In the genomic region with DNA sequence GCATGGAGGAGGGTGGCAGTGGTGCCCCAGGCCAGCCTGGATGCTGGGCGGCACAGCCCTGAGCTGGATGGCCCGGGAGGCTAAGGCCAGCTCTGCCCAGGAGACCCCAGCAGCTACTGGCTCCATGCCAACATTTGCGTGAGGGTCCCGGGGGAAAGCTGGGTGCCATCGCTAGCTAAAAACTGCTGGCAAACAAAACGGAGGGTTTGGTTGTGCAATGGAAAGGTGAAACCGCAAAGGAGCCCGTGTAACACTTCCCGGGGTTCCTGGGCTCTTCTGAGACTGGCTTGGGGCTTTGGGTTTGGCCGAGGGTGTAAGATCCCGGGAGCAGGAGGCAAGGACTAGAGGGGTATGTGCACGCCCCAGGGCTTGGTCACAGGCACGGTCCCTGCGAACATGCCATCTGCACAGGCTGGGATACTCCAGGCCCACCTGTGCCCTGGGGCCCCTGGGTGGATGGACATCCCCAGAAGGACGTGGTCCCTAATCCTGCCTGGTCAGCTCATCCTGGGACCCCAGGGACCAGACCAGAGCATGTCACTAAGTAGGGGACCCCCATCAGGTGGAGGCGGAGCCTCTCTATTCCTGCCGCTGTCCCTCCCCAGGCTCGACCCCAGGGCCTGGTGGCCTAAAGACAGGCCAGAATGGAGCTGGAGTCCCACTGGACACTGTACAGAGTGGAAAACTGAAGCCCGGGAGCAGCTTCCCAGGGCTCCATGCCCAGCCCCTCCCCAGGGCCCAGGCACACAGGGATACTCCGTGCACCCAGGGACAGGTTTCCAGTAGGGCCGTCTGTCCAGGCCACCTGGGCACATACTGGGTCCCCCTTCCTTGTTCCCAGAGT, we compare ENCODE assay signal across 15 cellular contexts. TPM values are rescaled to one million over a fixed set of nuclear protein-coding genes. Genes with fewer than 3 reads are reported as not detected.
DNase-seq lines count a peak whose midpoint lies in the region; ATAC-seq and TF ChIP-seq lines count a peak whose summit lies in the region.
"Had no signal": no experiment of that assay in that cellular context is flagged by ENCODE, and none has a peak within 500 bp of the region (broad histone marks: within the 10 kb centered on the region; RNA-seq: fewer than 3 reads in every experiment).

No MANE protein-coding gene starts in this region.

- no peak for ATAC-seq in right cardiac atrium
- ATAC-seq in upper lobe of right lung: no peak
- ATAC-seq: CD8-positive, alpha-beta T cell had no signal

- H3K14ac ChIP-seq in neuronal stem cell (ENCODE audit: low read length): no peak overlapping the region

- no peak overlapping the region for H3K4ac ChIP-seq in neuronal stem cell (ENCODE audit: low read length)

- H4K91ac ChIP-seq in neuronal stem cell (ENCODE audit: low read depth, low read length, poor library complexity): no peak overlapping the region

- H3K4me2 ChIP-seq in neuronal stem cell (ENCODE audit: insufficient read depth, low read length, poor library complexity, severe bottlenecking): no peak overlapping the region

- TF ChIP-seq CTCF in left ventricle myocardium inferior (IDR thresholded peaks at IDR 0.05; ENCODE audit: borderline replicate concordance) (no peak), upper lobe of right lung (IDR thresholded peaks at IDR 0.05) (no peak), GM10266 (IDR thresholded peaks at IDR 0.05; ENCODE audit: control insufficient read depth, insufficient read depth, low read depth, missing control alignments) (no peak)

- H3K79me1 ChIP-seq in neuronal stem cell (ENCODE audit: low read depth, low read length): peaks cover 2% of the 10 kb centered on the region

- no peak overlapping the region for H4K8ac ChIP-seq in neuronal stem cell (ENCODE audit: low read depth, low read length)

- peak overlapping the region; percentile 33 for H3K18ac ChIP-seq in neuronal stem cell (ENCODE audit: low read length)

- peak overlapping the region; percentile 51 for H3K27ac ChIP-seq in left ventricle myocardium inferior (replicated peaks)
- H3K27ac ChIP-seq in right cardiac atrium (ENCODE audit: low read length): no peak overlapping the region
- peak overlapping the region; percentile 94 for H3K27ac ChIP-seq in SJSA1
- no peak overlapping the region for H3K27ac ChIP-seq in neuronal stem cell (replicated peaks; ENCODE audit: low read length)
- no peak overlapping the region for H3K27ac ChIP-seq in upper lobe of right lung
- H3K27ac ChIP-seq: SJCRH30 had no signal

- H3K4me3 ChIP-seq in left ventricle myocardium inferior (no peak overlapping the region), right cardiac atrium (ENCODE audit: low read length) (no peak overlapping the region), SJSA1 (peak overlapping the region; percentile 21; the same call in 1 of the 2 replicates), neuronal stem cell (ENCODE audit: low read length in 2 of 2) (no peak overlapping the region), upper lobe of right lung (no peak overlapping the region)
- H3K4me3 ChIP-seq: SJCRH30 had no signal

- no peak overlapping the region for H2AFZ ChIP-seq in neuronal stem cell (ENCODE audit: low read length)

- H3K9me3 ChIP-seq in left ventricle myocardium inferior (replicated peaks) (no peaks in the 10 kb centered on the region), right cardiac atrium (ENCODE audit: control insufficient read depth, low read length) (no peaks in the 10 kb centered on the region), SJSA1 (replicated peaks) (peaks cover 12% of the 10 kb centered on the region), neuronal stem cell (replicated peaks in 1 of 2; ENCODE audit: control insufficient read depth in 2 of 2, insufficient read depth in 1 of 2, low read depth in 1 of 2, low read length in 2 of 2) (peaks cover 0 to 4% of the 10 kb centered on the region in 2 donors), upper lobe of right lung (no peaks in the 10 kb centered on the region)
- H3K9me3 ChIP-seq: SJCRH30 had no signal

- no peak overlapping the region for H2BK12ac ChIP-seq in neuronal stem cell (ENCODE audit: low read length)

- WGBS in right cardiac atrium: 85% methylated on average over 21 of the region's 21 CpGs
- WGBS in neuronal stem cell (ENCODE audit: extremely low coverage in 2 of 2, insufficient read length in 2 of 2, insufficient replicate concordance in 1 of 2), 2 donors: no CpG with 5 or more reads among the region's 21 CpGs

- DNase-seq in left ventricle myocardium inferior (no peak), right cardiac atrium (no peak), SJSA1 (ENCODE audit: low read depth in 1 of 2, low spot score in 2 of 2) (no peak), neuronal stem cell (ENCODE audit: low spot score) (no peak), upper lobe of right lung (peak; percentile 59), SW 1271 (lab: John Stamatoyannopoulos, UW) (no peak), GM10266 (ENCODE audit: extremely low spot score) (no peak)
- DNase-seq: AML-193; CD8-positive, alpha-beta T cell; DMS79 treated with DMSO at 0.1 percent for 48 hours; MM.1S; NCI-H1105 treated with DMSO at 0.1 percent for 48 hours; NCI-H187 treated with DMSO at 0.1 percent for 48 hours; NCI-H510A had no signal

- peaks cover 60% of the 10 kb centered on the region for H3K4me1 ChIP-seq in left ventricle myocardium inferior
- H3K4me1 ChIP-seq in right cardiac atrium (ENCODE audit: control insufficient read depth, insufficient read depth, low read length): peaks cover 14% of the 10 kb centered on the region
- peaks cover 78% of the 10 kb centered on the region for H3K4me1 ChIP-seq in SJSA1 (replicated peaks)
- H3K4me1 ChIP-seq in neuronal stem cell (ENCODE audit: control insufficient read depth in 2 of 2, insufficient read depth in 1 of 2, low read depth in 1 of 2, low read length in 2 of 2): peaks cover 9 to 13% of the 10 kb centered on the region in 2 donors
- peaks cover 20% of the 10 kb centered on the region for H3K4me1 ChIP-seq in upper lobe of right lung

- H3K9ac ChIP-seq in neuronal stem cell (ENCODE audit: low read depth, low read length, poor library complexity): no peak overlapping the region

- no peaks in the 10 kb centered on the region for H3K36me3 ChIP-seq in left ventricle myocardium inferior
- H3K36me3 ChIP-seq in SJSA1: peaks cover 25% of the 10 kb centered on the region
- H3K36me3 ChIP-seq in neuronal stem cell (replicated peaks in 1 of 2; ENCODE audit: control insufficient read depth in 2 of 2, insufficient read depth in 2 of 2, low read length in 2 of 2): no peaks in the 10 kb centered on the region
- no peaks in the 10 kb centered on the region for H3K36me3 ChIP-seq in upper lobe of right lung
- H3K36me3 ChIP-seq: SJCRH30 had no signal

- H2BK5ac ChIP-seq in neuronal stem cell (ENCODE audit: low read length): no peak overlapping the region

- H3K23ac ChIP-seq in neuronal stem cell (ENCODE audit: low read depth, low read length, poor library complexity): no peak overlapping the region

- peak overlapping the region; percentile 54 for H2AK5ac ChIP-seq in neuronal stem cell (ENCODE audit: low read depth, low read length)

- no peak overlapping the region for H2BK15ac ChIP-seq in neuronal stem cell (ENCODE audit: low read length)

- no peak overlapping the region for H2BK120ac ChIP-seq in neuronal stem cell (ENCODE audit: low read depth, low read length)

- H3K27me3 ChIP-seq in left ventricle myocardium inferior (ENCODE audit: low read depth): no peaks in the 10 kb centered on the region
- H3K27me3 ChIP-seq in right cardiac atrium (ENCODE audit: control insufficient read depth, insufficient read depth): no peaks in the 10 kb centered on the region
- no peaks in the 10 kb centered on the region for H3K27me3 ChIP-seq in SJSA1 (replicated peaks)
- H3K27me3 ChIP-seq in neuronal stem cell (ENCODE audit: control insufficient read depth in 3 of 3, insufficient read depth in 3 of 3, low read depth in 1 of 3, low read length in 3 of 3): peaks cover 0 to 16% (median 0%) of the 10 kb centered on the region in 3 experiments
- H3K27me3 ChIP-seq in upper lobe of right lung: no peaks in the 10 kb centered on the region
- H3K27me3 ChIP-seq: SJCRH30 had no signal

- intact Hi-C loops in left ventricle myocardium inferior (cut with micrococcal nuclease) (no loop called here), right cardiac atrium (cut with DNase I) (loop anchor here in 1 of 4 donors (5.0 kb wide), 1 partner anchor 43 kb away; a partner anchor contains a TSS), upper lobe of right lung (cut with DNase I) (no loop called here)

RNA-seq across cellular contexts. Expression of a gene that starts 44.6 kb away (rescaled TPM):
- 75.0 TPM for total RNA-seq in left ventricle myocardium inferior
- 10 to 100 TPM; 34.6 to 94.1 (median 47.0) TPM for total RNA-seq in right cardiac atrium
- 66.3 TPM for polyA plus RNA-seq in right cardiac atrium
- 29.7 and 31.5 TPM in 2 replicates for total RNA-seq in SJSA1 (2014; rRNA removed; shearing (Covaris generic))
- 11.8 TPM for polyA plus RNA-seq in neuronal stem cell (2013, experiment 1 of 2)
- polyA plus RNA-seq in neuronal stem cell (2013, experiment 2 of 2): 11.0 TPM
- total RNA-seq in upper lobe of right lung: 8.8 TPM
- total RNA-seq: CD8-positive, alpha-beta T cell had no signal

Comparison
In these comparisons a context has a peak if more than half of its experiments do, and no peak if none do; other contexts are left out.
1. H3K27ac ChIP-seq: peak in left ventricle myocardium inferior (single experiment) and SJSA1 (single experiment); none in right cardiac atrium (single experiment), neuronal stem cell (single experiment) and upper lobe of right lung (single experiment).